11 cellular contexts compared by ENCODE assay signal in genomic region chr10:91662993-91663392, GRCh38.
"Had no signal": no experiment of that assay in that cellular context is flagged by ENCODE, and none has a peak within 500 bp of the region (broad histone marks: within the 10 kb centered on the region; RNA-seq: fewer than 3 reads in every experiment).

No MANE protein-coding gene starts in this region.

- H2AFZ ChIP-seq: GM23248, GM23338 had no signal

- FAIRE-seq: H1, H54 had no signal

- H3K27ac ChIP-seq: GM23248 had no signal

- H3K9ac ChIP-seq: GM23248 had no signal

- H3K36me3 ChIP-seq: HAP-1 had no signal

- H3K4me3 ChIP-seq: GM23248, GM23338, HAP-1 had no signal

- DNase-seq: GM23248, GOT3, H7, H9, HCEC 1CT, HFFc6 had no signal

- H3K4me2 ChIP-seq: GM23338 had no signal

- H3K4me1 ChIP-seq: HAP-1 had no signal

- ATAC-seq: GM23338, HCT116 had no signal

- H3K9me3 ChIP-seq: HAP-1 had no signal
